Comparison of ENCODE assay signal across 37 cellular contexts in the genomic region with DNA sequence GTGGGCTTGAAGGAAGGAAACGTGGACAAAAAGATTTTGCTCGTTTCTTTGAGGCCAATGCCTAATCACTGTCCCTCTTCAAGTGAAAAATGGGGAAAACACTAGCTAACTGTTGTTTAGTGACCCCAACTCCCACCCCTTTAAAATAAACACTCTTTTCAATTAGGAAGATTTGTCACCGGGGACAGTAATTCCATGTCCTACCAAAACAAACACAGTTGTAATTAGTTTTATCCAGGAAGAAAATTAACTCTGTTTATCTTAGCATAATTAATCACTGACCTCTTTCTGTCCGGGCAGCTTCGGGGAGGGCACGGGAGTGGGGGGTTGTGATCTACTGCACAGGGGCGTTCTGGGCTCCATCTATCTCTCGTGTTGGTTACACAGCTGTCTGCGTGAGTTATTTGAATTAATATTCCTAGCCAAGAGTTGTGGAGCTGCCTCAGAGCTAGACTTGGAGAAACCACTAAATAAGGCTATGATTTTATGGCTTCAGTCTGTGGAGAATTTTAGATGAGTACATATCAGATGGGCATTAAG.
"Had no signal": no experiment of that assay in that cellular context is flagged by ENCODE, and none has a peak within 500 bp of the region (broad histone marks: within the 10 kb centered on the region; RNA-seq: fewer than 3 reads in every experiment).

No MANE protein-coding gene starts in this region.

- H3K9me3 Mint-ChIP-seq: activated CD4-positive, alpha-beta memory T cell treated with anti-CD3 and anti-CD28 coated beads, Interleukin-2, amount 10 ng/mL, durations not matched to agents 7 days and 5 days; activated CD4-positive, alpha-beta T cell treated with anti-CD3 and anti-CD28 coated beads, Interleukin-2, amount 10 ng/mL, durations not matched to agents 7 days and 5 days; activated naive CD4-positive, alpha-beta T cell treated with anti-CD3 and anti-CD28 coated beads, Interleukin-2, amount 10 ng/mL, durations not matched to agents 7 days and 5 days; activated naive CD8-positive, alpha-beta T cell treated with anti-CD3 and anti-CD28 coated beads, Interleukin-2, amount 10 ng/mL, durations not matched to agents 7 days and 5 days; activated T-cell treated with anti-CD3 and anti-CD28 coated beads, Interleukin-2, amount 50 U/mL, for 24 hours; immature natural killer cell; natural killer cell; stimulated activated memory B cell treated with anti-CD40 and anti-IgM and Interleukin-4, amounts not matched to agents 10 μg/mL and 1 μg/mL and 100 μg/mL, for 72 hours; stimulated activated naive CD8-positive, alpha-beta T cell treated with anti-CD3 and anti-CD28 coated beads, Interleukin-15, amount 100 ng/mL, for 72 hours; T-helper 1 cell treated with Interleukin-12 subunit alpha and Interleukin-12 subunit beta and Interleukin-4 antibody, amounts not matched to agents 30 μg/mL and 1 μg/mL, for 36 hours; type B pancreatic cell had no signal

- H3K4me3 ChIP-seq: ascending aorta, cardiac muscle cell, colonic mucosa, dorsolateral prefrontal cortex, left lung, lower lobe of right lung, prostate gland, sigmoid colon, vagina had no signal

- FAIRE-seq: small intestine had no signal

- H3K27ac ChIP-seq: ascending aorta, cardiac muscle cell, colonic mucosa, dorsolateral prefrontal cortex, left lung, lower lobe of right lung, prostate gland, sigmoid colon, vagina, WERI-Rb-1 had no signal

- H3K4me1 ChIP-seq: ascending aorta, colonic mucosa, left lung, lower lobe of right lung, prostate gland, sigmoid colon, vagina had no signal

- ATAC-seq: activated CD4-positive, CD25-positive, alpha-beta regulatory T cell treated with anti-CD3 and anti-CD28 coated beads, Interleukin-2, amount 50 U/mL, for 24 hours; left lung; lower lobe of right lung; natural killer cell; stimulated activated memory B cell treated with anti-CD40 and anti-IgM and Interleukin-4, amounts not matched to agents 10 μg/mL and 1 μg/mL and 100 μg/mL, for 72 hours; stimulated activated naive CD8-positive, alpha-beta T cell treated with anti-CD3 and anti-CD28 coated beads, Interleukin-15, amount 100 ng/mL, for 72 hours had no signal

- H3K4me1 Mint-ChIP-seq: brain had no signal

- H3K27ac Mint-ChIP-seq: activated CD4-positive, alpha-beta memory T cell treated with anti-CD3 and anti-CD28 coated beads, Interleukin-2, amount 10 ng/mL, durations not matched to agents 7 days and 5 days; activated CD4-positive, alpha-beta T cell treated with anti-CD3 and anti-CD28 coated beads, Interleukin-2, amount 10 ng/mL, durations not matched to agents 7 days and 5 days; activated naive CD4-positive, alpha-beta T cell treated with anti-CD3 and anti-CD28 coated beads, Interleukin-2, amount 10 ng/mL, durations not matched to agents 7 days and 5 days; activated naive CD8-positive, alpha-beta T cell treated with anti-CD3 and anti-CD28 coated beads, Interleukin-2, amount 10 ng/mL, durations not matched to agents 7 days and 5 days; activated T-cell treated with anti-CD3 and anti-CD28 coated beads, Interleukin-2, amount 50 U/mL, for 24 hours; brain; immature natural killer cell; natural killer cell; stimulated activated memory B cell treated with anti-CD40 and anti-IgM and Interleukin-4, amounts not matched to agents 10 μg/mL and 1 μg/mL and 100 μg/mL, for 72 hours; T-helper 1 cell treated with Interleukin-12 subunit alpha and Interleukin-12 subunit beta and Interleukin-4 antibody, amounts not matched to agents 30 μg/mL and 1 μg/mL, for 36 hours; type B pancreatic cell had no signal

- DNase-seq: activated CD4-positive, alpha-beta memory T cell treated with anti-CD3 and anti-CD28 coated beads, Interleukin-2, amount 10 ng/mL, durations not matched to agents 7 days and 5 days; activated CD4-positive, alpha-beta T cell treated with anti-CD3 and anti-CD28 coated beads, Interleukin-2, amount 10 ng/mL, durations not matched to agents 7 days and 5 days; activated CD8-positive, alpha-beta memory T cell treated with anti-CD3 and anti-CD28 coated beads, Interleukin-2, amount 50 U/mL, for 48 hours; activated gamma-delta T cell; activated naive CD4-positive, alpha-beta T cell treated with anti-CD3 and anti-CD28 coated beads, Interleukin-2, amount 10 ng/mL, durations not matched to agents 7 days and 5 days; activated naive CD8-positive, alpha-beta T cell treated with anti-CD3 and anti-CD28 coated beads, Interleukin-2, amount 10 ng/mL, durations not matched to agents 7 days and 5 days; activated T-cell treated with anti-CD3 and anti-CD28 coated beads, Interleukin-2, amount 50 U/mL, for 24 hours; cerebellar nuclear complex; colonic mucosa; dorsolateral prefrontal cortex; effector memory CD4-positive, alpha-beta T cell; erythroblast; head of caudate nucleus; hypothalamus; immature natural killer cell; left lung; lower lobe of right lung; mesenchymal stem cell; natural killer cell; sigmoid colon; small intestine; stimulated activated CD4-positive, alpha-beta T cell treated with anti-CD3 and anti-CD28 coated beads, Interleukin-1b, Interleukin-23, amount 100 ng/mL, for 48 hours; stimulated activated CD4-positive, alpha-beta T cell treated with anti-CD3 and anti-CD28 coated beads, Interleukin-4, amount 100 ng/mL, for 4 hours; stimulated activated CD8-positive, alpha-beta memory T cell treated with anti-CD3 and anti-CD28 coated beads, Interleukin-4, amount 100 ng/mL, for 48 hours; stimulated activated naive CD8-positive, alpha-beta T cell treated with anti-CD3 and anti-CD28 coated beads, Interleukin-15, amount 100 ng/mL, for 72 hours; substantia nigra; T1000; WERI-Rb-1 had no signal

- H3K36me3 ChIP-seq: ascending aorta, cardiac muscle cell, colonic mucosa, left lung, lower lobe of right lung, prostate gland, sigmoid colon, vagina, WERI-Rb-1 had no signal

- H3K4me3 Mint-ChIP-seq: activated CD4-positive, alpha-beta memory T cell treated with anti-CD3 and anti-CD28 coated beads, Interleukin-2, amount 10 ng/mL, durations not matched to agents 7 days and 5 days; activated CD4-positive, alpha-beta T cell treated with anti-CD3 and anti-CD28 coated beads, Interleukin-2, amount 10 ng/mL, durations not matched to agents 7 days and 5 days; activated naive CD4-positive, alpha-beta T cell treated with anti-CD3 and anti-CD28 coated beads, Interleukin-2, amount 10 ng/mL, durations not matched to agents 7 days and 5 days; activated naive CD8-positive, alpha-beta T cell treated with anti-CD3 and anti-CD28 coated beads, Interleukin-2, amount 10 ng/mL, durations not matched to agents 7 days and 5 days; activated T-cell treated with anti-CD3 and anti-CD28 coated beads, Interleukin-2, amount 50 U/mL, for 24 hours; brain; immature natural killer cell; natural killer cell; stimulated activated memory B cell treated with anti-CD40 and anti-IgM and Interleukin-4, amounts not matched to agents 10 μg/mL and 1 μg/mL and 100 μg/mL, for 72 hours; stimulated activated naive CD8-positive, alpha-beta T cell treated with anti-CD3 and anti-CD28 coated beads, Interleukin-15, amount 100 ng/mL, for 72 hours; T-helper 1 cell treated with Interleukin-12 subunit alpha and Interleukin-12 subunit beta and Interleukin-4 antibody, amounts not matched to agents 30 μg/mL and 1 μg/mL, for 36 hours; type B pancreatic cell had no signal

- H3K9me3 ChIP-seq: ascending aorta, colonic mucosa, left lung, lower lobe of right lung, prostate gland, sigmoid colon, vagina had no signal

- H3K27me3 ChIP-seq: ascending aorta, colonic mucosa, vagina had no signal

- H3K36me3 Mint-ChIP-seq: activated naive CD4-positive, alpha-beta T cell treated with anti-CD3 and anti-CD28 coated beads, Interleukin-2, amount 10 ng/mL, durations not matched to agents 7 days and 5 days; activated naive CD8-positive, alpha-beta T cell treated with anti-CD3 and anti-CD28 coated beads, Interleukin-2, amount 10 ng/mL, durations not matched to agents 7 days and 5 days; brain; immature natural killer cell; natural killer cell; stimulated activated memory B cell treated with anti-CD40 and anti-IgM and Interleukin-4, amounts not matched to agents 10 μg/mL and 1 μg/mL and 100 μg/mL, for 72 hours; type B pancreatic cell had no signal
